29 cellular contexts compared by ENCODE assay signal in genomic region chr7:135571834-135572233, GRCh38.
"Had no signal": no experiment of that assay in that cellular context is flagged by ENCODE, and none has a peak within 500 bp of the region (broad histone marks: within the 10 kb centered on the region; RNA-seq: fewer than 3 reads in every experiment).

No MANE protein-coding gene starts in this region.

- H3K27ac ChIP-seq: neural progenitor cell, ovary, parathyroid adenoma, psoas muscle, right lobe of liver, sigmoid colon, stomach, thoracic aorta, thyroid gland, upper lobe of left lung, vagina had no signal

- H3K27ac Mint-ChIP-seq: natural killer cell treated with Interleukin-12 subunit alpha and Interleukin-12 subunit beta and Interleukin-15 and Interleukin-18, amount 100 ng/mL, for 72 hours; nephron progenitor cell; neural progenitor cell; stimulated activated effector memory CD8-positive, alpha-beta T cell treated with anti-CD3 and anti-CD28 coated beads, Interleukin-12 subunit alpha, Interleukin-12 subunit beta, amount 100 ng/mL, for 72 hours; stimulated activated naive B cell treated with anti-CD40 and anti-IgM and Interleukin-4, amounts not matched to agents 10 μg/mL and 1 μg/mL and 100 μg/mL, for 72 hours; stimulated activated naive CD8-positive, alpha-beta T cell treated with anti-CD3 and anti-CD28 coated beads, Interleukin-15, Interleukin-2, amounts not matched to agents 100 ng/mL and 50 ng/mL, for 24 hours had no signal

- H3K36me3 ChIP-seq: ovary had no signal

- H3K4me2 ChIP-seq: neural progenitor cell had no signal

- H3K4me1 ChIP-seq: neural progenitor cell, parathyroid adenoma, psoas muscle, right lobe of liver, stomach, thyroid gland, upper lobe of left lung, vagina had no signal

- H2AFZ ChIP-seq: neural progenitor cell, parathyroid adenoma had no signal

- H3K4me3 ChIP-seq: neural progenitor cell, ovary, psoas muscle, right lobe of liver, sigmoid colon, stomach, thoracic aorta, thyroid gland, tibial nerve, upper lobe of left lung, vagina had no signal

- H3K4me3 Mint-ChIP-seq: naive B cell; naive thymus-derived CD8-positive, alpha-beta T cell; natural killer cell treated with Interleukin-12 subunit alpha and Interleukin-12 subunit beta and Interleukin-15 and Interleukin-18, amount 100 ng/mL, for 72 hours; nephron progenitor cell; neural progenitor cell; stimulated activated effector memory CD8-positive, alpha-beta T cell treated with anti-CD3 and anti-CD28 coated beads, Interleukin-12 subunit alpha, Interleukin-12 subunit beta, amount 100 ng/mL, for 72 hours; stimulated activated naive B cell treated with anti-CD40 and anti-IgM and Interleukin-4, amounts not matched to agents 10 μg/mL and 1 μg/mL and 100 μg/mL, for 72 hours; stimulated activated naive CD8-positive, alpha-beta T cell treated with anti-CD3 and anti-CD28 coated beads, Interleukin-15, Interleukin-2, amounts not matched to agents 100 ng/mL and 50 ng/mL, for 24 hours had no signal

- H3K27me3 ChIP-seq: neural progenitor cell, ovary, right lobe of liver, sigmoid colon, stomach, thyroid gland, tibial nerve, upper lobe of left lung, vagina had no signal

- H3K4me1 Mint-ChIP-seq: nephron progenitor cell, neural progenitor cell had no signal

- DNase-seq: naive B cell; naive thymus-derived CD8-positive, alpha-beta T cell; nephron progenitor cell; occipital lobe; ovary; psoas muscle; right cardiac atrium; right lobe of liver; sigmoid colon; small intestine; stimulated activated CD4-positive, alpha-beta T cell treated with anti-CD3 and anti-CD28 coated beads, Interleukin-15, amount 100 ng/mL, for 24 hours; stimulated activated CD4-positive, alpha-beta T cell treated with anti-CD3 and anti-CD28 coated beads, Interleukin-2, amount 100 ng/mL, for 24 hours; stimulated activated CD4-positive, alpha-beta T cell treated with anti-CD3 and anti-CD28 coated beads, Interleukin-2, amount 100 ng/mL, for 48 hours; stimulated activated CD4-positive, alpha-beta T cell treated with anti-CD3 and anti-CD28 coated beads, Interleukin-4, amount 100 ng/mL, for 24 hours; stimulated activated naive B cell treated with anti-CD40 and anti-IgM and Interleukin-4, amounts not matched to agents 10 μg/mL and 1 μg/mL and 100 μg/mL, for 72 hours; stimulated activated naive CD4-positive, alpha-beta T cell treated with Interleukin-2 at 50 U/mL for 16 hours; stomach; thyroid gland; trophoblast cell; upper lobe of left lung had no signal

- FAIRE-seq: small intestine, urothelium cell line had no signal

- H3K27me3 Mint-ChIP-seq: naive B cell; naive thymus-derived CD8-positive, alpha-beta T cell; natural killer cell treated with Interleukin-12 subunit alpha and Interleukin-12 subunit beta and Interleukin-15 and Interleukin-18, amount 100 ng/mL, for 72 hours; stimulated activated naive B cell treated with anti-CD40 and anti-IgM and Interleukin-4, amounts not matched to agents 10 μg/mL and 1 μg/mL and 100 μg/mL, for 72 hours; stimulated activated naive CD8-positive, alpha-beta T cell treated with anti-CD3 and anti-CD28 coated beads, Interleukin-15, Interleukin-2, amounts not matched to agents 100 ng/mL and 50 ng/mL, for 24 hours had no signal

- H3K9me3 Mint-ChIP-seq: natural killer cell treated with Interleukin-12 subunit alpha and Interleukin-12 subunit beta and Interleukin-15 and Interleukin-18, amount 100 ng/mL, for 72 hours; nephron progenitor cell; neural progenitor cell; stimulated activated effector memory CD8-positive, alpha-beta T cell treated with anti-CD3 and anti-CD28 coated beads, Interleukin-12 subunit alpha, Interleukin-12 subunit beta, amount 100 ng/mL, for 72 hours; stimulated activated naive CD8-positive, alpha-beta T cell treated with anti-CD3 and anti-CD28 coated beads, Interleukin-15, Interleukin-2, amounts not matched to agents 100 ng/mL and 50 ng/mL, for 24 hours had no signal

- H3K9ac ChIP-seq: neural progenitor cell, parathyroid adenoma had no signal

- ATAC-seq: naive thymus-derived CD8-positive, alpha-beta T cell; natural killer cell treated with Interleukin-12 subunit alpha and Interleukin-12 subunit beta and Interleukin-15 and Interleukin-18, amount 100 ng/mL, for 72 hours; psoas muscle; right cardiac atrium; right lobe of liver; stimulated activated effector memory CD8-positive, alpha-beta T cell treated with anti-CD3 and anti-CD28 coated beads, Interleukin-12 subunit alpha, Interleukin-12 subunit beta, amount 100 ng/mL, for 72 hours; stimulated activated naive B cell treated with anti-CD40 and anti-IgM and Interleukin-4, amounts not matched to agents 10 μg/mL and 1 μg/mL and 100 μg/mL, for 72 hours had no signal

- H3K9me3 ChIP-seq: ovary, psoas muscle, right lobe of liver, sigmoid colon, stomach, thoracic aorta, thyroid gland, tibial nerve, upper lobe of left lung, vagina had no signal
